ENCODE assay signal across 24 cellular contexts in genomic region chr6:117791012-117791411, GRCh38.
"Had no signal": no experiment of that assay in that cellular context is flagged by ENCODE, and none has a peak within 500 bp of the region (broad histone marks: within the 10 kb centered on the region; RNA-seq: fewer than 3 reads in every experiment).

No MANE protein-coding gene starts in this region.

- ATAC-seq: left cardiac atrium; left colon; left lobe of liver; left lung; left ventricle myocardium superior; lower lobe of right lung; mucosa of descending colon; naive thymus-derived CD4-positive, alpha-beta T cell; naive thymus-derived CD8-positive, alpha-beta T cell had no signal

- FAIRE-seq: islet of Langerhans, keratinocyte, kidney had no signal

- H3K27ac ChIP-seq: left lung, left ventricle myocardium inferior, lower lobe of right lung had no signal

- H3K36me3 ChIP-seq: left lung, left ventricle myocardium inferior, lower lobe of right lung had no signal

- H3K27me3 ChIP-seq: left lung had no signal

- DNase-seq: hippocampal formation; hypothalamus; immature natural killer cell; islet precursor cell; kidney; kidney glomerular epithelial cell; left cardiac atrium; left colon; left lung; left ventricle myocardium inferior; left ventricle myocardium superior; lower lobe of right lung; mammary epithelial cell; mesenchymal stem cell; mesendoderm; midbrain; mucosa of descending colon; naive B cell; naive thymus-derived CD4-positive, alpha-beta T cell; naive thymus-derived CD8-positive, alpha-beta T cell had no signal

- H3K4me1 ChIP-seq: left lung, left ventricle myocardium inferior, lower lobe of right lung had no signal

- H3K4me3 ChIP-seq: left lung, left ventricle myocardium inferior, lower lobe of right lung, lung, mucosa of descending colon had no signal

- H3K9me3 ChIP-seq: lower lobe of right lung, mucosa of descending colon had no signal
